ENCODE assay signal across 22 cellular contexts in the genomic region with DNA sequence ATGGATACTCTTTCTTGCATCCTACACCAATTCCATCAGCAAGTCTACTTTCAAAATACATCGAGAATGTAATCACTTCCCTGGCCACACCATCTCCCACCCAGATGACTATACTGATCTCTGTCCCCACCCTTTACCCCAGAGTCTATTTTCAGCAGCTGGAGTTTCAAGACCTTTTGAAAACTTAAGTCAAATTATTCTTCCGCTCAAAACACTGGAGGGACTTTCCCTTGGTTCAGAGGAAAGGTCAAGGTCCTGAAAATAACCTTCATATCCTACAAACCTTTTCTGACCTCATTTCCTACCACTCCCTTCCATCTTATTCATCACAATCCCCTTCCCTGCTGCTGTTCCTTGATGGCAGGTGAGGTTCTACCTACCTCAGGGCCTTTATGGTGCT. TPM values are rescaled to one million over a fixed set of nuclear protein-coding genes. Genes with fewer than 3 reads are reported as not detected.
DNase-seq lines count a peak whose midpoint lies in the region; ATAC-seq, FAIRE-seq and TF ChIP-seq lines count a peak whose summit lies in the region.
"Had no signal": no experiment of that assay in that cellular context is flagged by ENCODE, and none has a peak within 500 bp of the region (broad histone marks: within the 10 kb centered on the region; RNA-seq: fewer than 3 reads in every experiment).

No MANE protein-coding gene starts in this region.

- H3K36me3 Mint-ChIP-seq in osteocyte (ENCODE audit: unreplicated experiment), result no peaks in the 10 kb centered on the region
- H3K36me3 Mint-ChIP-seq: activated naive CD8-positive, alpha-beta T cell; immature natural killer cell; WTC11 had no signal

- peak overlapping the region; percentile 49; the same call in 1 of the 2 replicates for H3K4me2 ChIP-seq in GM12878 (ENCODE audit: control insufficient read depth, insufficient read depth)

- H4K20me1 ChIP-seq in GM12878 (ENCODE audit: control insufficient read depth, insufficient read depth), result no peaks in the 10 kb centered on the region

- CTCF ChIA-PET in GM12878 (lab: Yijun Ruan, JAX), result no interaction called here

- H3K4me1 ChIP-seq in GM12878 (ENCODE audit: control insufficient read depth, insufficient read depth, low read length), result peaks cover 10% of the 10 kb centered on the region
- H3K4me1 ChIP-seq: gastroesophageal sphincter, suprapubic skin had no signal

- H3K4me3 ChIP-seq in GM12878 (no peak overlapping the region), dorsolateral prefrontal cortex (no peak overlapping the region)
- H3K4me3 ChIP-seq: gastroesophageal sphincter, skin epidermis, suprapubic skin had no signal

- in situ Hi-C loops in GM12878 (cut with MboI), result no loop called here

- no peak overlapping the region for H3K9ac ChIP-seq in GM12878 (ENCODE audit: control insufficient read depth, insufficient read depth, low read length)

- SMC1A ChIA-PET in GM12878 (lab: Charles Lee; ENCODE audit: uncharacterized antibody, unreplicated experiment), result no interaction called here

- RAD21 ChIA-PET in GM12878 (lab: Charles Lee; ENCODE audit: unreplicated experiment), result no interaction called here

- peak; percentile 84 for ATAC-seq in GM18873 (IDR thresholded peaks at IDR 0.05; ENCODE audit: low FRiP score, unreplicated experiment)
- peak; percentile 85 for ATAC-seq in GM21447 (IDR thresholded peaks at IDR 0.05; ENCODE audit: unreplicated experiment)
- peak; percentile 92 for ATAC-seq in HG02884 (IDR thresholded peaks at IDR 0.05; ENCODE audit: unreplicated experiment)
- ATAC-seq in GM12878, result peak; percentile 79
- no peak for ATAC-seq in HG02840 (IDR thresholded peaks at IDR 0.05; ENCODE audit: low FRiP score, unreplicated experiment)
- ATAC-seq: gastroesophageal sphincter, WTC11 had no signal

- TF ChIP-seq CTCF in GM12878 (IDR thresholded peaks at IDR 0.05 in 2 of 3, conservative IDR thresholded peaks at IDR 0.05 in 1 of 3; ENCODE audit: control insufficient read depth in 2 of 3, extremely low read depth in 1 of 3, insufficient read depth in 1 of 3, low read depth in 3 of 3, low read length in 3 of 3) (no peak), osteocyte (IDR thresholded peaks at IDR 0.05) (no peak), dorsolateral prefrontal cortex (IDR thresholded peaks at IDR 0.05 in 54 of 56, conservative IDR thresholded peaks at IDR 0.05 in 2 of 56; ENCODE audit: low read depth in 1 of 56, partially characterized antibody in 56 of 56) (no peak)

- peaks cover 14% of the 10 kb centered on the region for H3K27me3 Mint-ChIP-seq in osteocyte (ENCODE audit: unreplicated experiment)

- no peak for TF ChIP-seq EP300 in GM12878 (IDR thresholded peaks at IDR 0.05; ENCODE audit: borderline replicate concordance in 1 of 2, control insufficient read depth in 1 of 2, low read depth in 2 of 2, low read length in 2 of 2)

- intact Hi-C loops in GM12878 (cut with micrococcal nuclease; ENCODE audit: unreplicated experiment) (no loop called here), dorsolateral prefrontal cortex (cut with DNase I) (no loop called here)

- no peaks in the 10 kb centered on the region for H3K79me2 ChIP-seq in GM12878 (ENCODE audit: control insufficient read depth, insufficient read depth, low read length)

- peak; percentile 81 for FAIRE-seq in GM12878 (lab: Jason Lieb, UNC)
- FAIRE-seq: G401.6 had no signal

- H3K27me3 ChIP-seq in GM12878 (replicated peaks in 1 of 2; ENCODE audit: control insufficient read depth in 2 of 2, insufficient read depth in 2 of 2, low read length in 1 of 2) (no peaks in the 10 kb centered on the region), dorsolateral prefrontal cortex (peaks cover 0 to 4% (median 0%) of the 10 kb centered on the region in 45 donors)
- H3K27me3 ChIP-seq: gastroesophageal sphincter, neutrophil, suprapubic skin had no signal

- BruUV-seq in GM12878 (replicated peaks; lab: Mats Ljungman, UMichigan), result no TSS peak

- peak overlapping the region; percentile 19; the same call in 1 of the 2 replicates for H2AFZ ChIP-seq in GM12878 (ENCODE audit: control insufficient read depth, low read depth, low read length)

- H3K4me3 Mint-ChIP-seq in osteocyte (ENCODE audit: unreplicated experiment), result no peak overlapping the region
- H3K4me3 Mint-ChIP-seq: activated naive CD8-positive, alpha-beta T cell; endodermal cell; immature natural killer cell; WTC11 had no signal

- TF ChIP-seq RAD21 in GM12878 (IDR thresholded peaks at IDR 0.05; ENCODE audit: insufficient read depth, low read depth, low read length), result no peak

- no peak overlapping the region for H3K27ac Mint-ChIP-seq in osteocyte (ENCODE audit: unreplicated experiment)
- H3K27ac Mint-ChIP-seq: activated naive CD8-positive, alpha-beta T cell; endodermal cell; immature natural killer cell; WTC11 had no signal

- peaks cover 16% of the 10 kb centered on the region for H3K9me3 Mint-ChIP-seq in osteocyte (ENCODE audit: unreplicated experiment)

- H3K36me3 ChIP-seq in GM12878 (ENCODE audit: control insufficient read depth in 2 of 2, insufficient read depth in 2 of 2, low read length in 1 of 2), result no peaks in the 10 kb centered on the region
- H3K36me3 ChIP-seq: gastroesophageal sphincter, neutrophil, suprapubic skin had no signal

- no peaks in the 10 kb centered on the region for H3K4me1 Mint-ChIP-seq in osteocyte (ENCODE audit: unreplicated experiment)
- H3K4me1 Mint-ChIP-seq: endodermal cell, immature natural killer cell, WTC11 had no signal

- no peak overlapping the region for H3K27ac ChIP-seq in GM12878 (ENCODE audit: control insufficient read depth, insufficient read depth)
- H3K27ac ChIP-seq in dorsolateral prefrontal cortex, result no peak overlapping the region
- H3K27ac ChIP-seq: C4-2B, gastroesophageal sphincter, neutrophil, skin epidermis, suprapubic skin had no signal

- TF ChIP-seq POLR2A in GM12878 (IDR thresholded peaks at IDR 0.05; ENCODE audit: low read depth, low read length), result no peak

- POLR2A ChIA-PET in GM12878 (lab: Charles Lee), result interaction anchor here (0.6 kb wide), 1 partner anchor 12 kb away, joined by 3 read pairs; no protein-coding TSS in a partner anchor

- 0% methylated on average over 2 of the region's 2 CpGs for WGBS in GM12878 (ENCODE audit: insufficient coverage, insufficient replicate concordance, low lambda C conversion rate, missing lambda C conversion rate)

- DNase-seq in GM12878 (ENCODE audit: low read depth, low spot score), result peak; percentile 48
- no peak for DNase-seq in osteocyte (ENCODE audit: extremely low spot score, unreplicated experiment)
- DNase-seq in NCI-H1694 (lab: John Stamatoyannopoulos, UW), result no peak
- DNase-seq in dorsolateral prefrontal cortex, result no peak
- DNase-seq: central memory CD4-positive, alpha-beta T cell; endodermal cell; immature natural killer cell; NCI-H1105 treated with DMSO at 0.1 percent for 48 hours; NCI-H510A had no signal

- no peaks in the 10 kb centered on the region; the same call in 2 of the 3 replicates for H3K9me3 ChIP-seq in GM12878 (replicated peaks; ENCODE audit: control insufficient read depth, insufficient read depth, low read length)
- H3K9me3 ChIP-seq: neutrophil had no signal

TF ChIP-seq in GM12878, 131 proteins besides CTCF, POLR2A, EP300 and RAD21 (continues in another document):
- TF ChIP-seq CREB1 (IDR thresholded peaks at IDR 0.05; ENCODE audit: low read depth) (0 out of 2 replicates have a peak, but pooled peaks have one; percentile 37), RUNX3 (IDR thresholded peaks at IDR 0.05; ENCODE audit: low read length) (peak; percentile 41; the same call in 1 of the 2 replicates), BMI1 (IDR thresholded peaks at IDR 0.05; ENCODE audit: borderline replicate concordance) (no peak), CBFB (IDR thresholded peaks at IDR 0.05; ENCODE audit: low read depth) (no peak), HDAC6 (IDR thresholded peaks at IDR 0.05; ENCODE audit: unreplicated experiment) (no peak), IKZF2 (IDR thresholded peaks at IDR 0.05) (peak; percentile 47 to 53; a peak in 3 of 4 replicates), KAT2A (conservative IDR thresholded peaks at IDR 0.05; ENCODE audit: control insufficient read depth, low read depth, low read length) (no peak), ZNF207 (IDR thresholded peaks at IDR 0.05; ENCODE audit: borderline replicate concordance) (no peak), NR2F1 (conservative IDR thresholded peaks at IDR 0.05) (peak; percentile 65), MYB (IDR thresholded peaks at IDR 0.05; ENCODE audit: borderline replicate concordance, low read depth, low read length) (no peak), JUND (IDR thresholded peaks at IDR 0.05; ENCODE audit: low read depth, low read length) (no peak), MXI1 (IDR thresholded peaks at IDR 0.05; ENCODE audit: low read depth, low read length) (no peak), RELA (IDR thresholded peaks at IDR 0.05; ENCODE audit: borderline replicate concordance, partially characterized antibody) (no peak)

RNA-seq across cellular contexts. Expression of a gene that starts 58.8 kb away (rescaled TPM):
- total RNA-seq in GM12878 (2013; cell fraction: nucleolus; rRNA removed), result not detected in 2 replicates
- total RNA-seq in GM12878 (2014; rRNA removed), result not detected in 2 replicates
- not detected in 2 replicates for total RNA-seq in GM12878 (2014; rRNA removed; fragmentation: Illumina TruSeq; extraction: Trizol)
- total RNA-seq in GM12878 (2021), result not detected in 2 replicates
- polyA plus RNA-seq in GM12878 (2011; ENCODE audit: low read depth), result not detected
- polyA plus RNA-seq in GM12878 (2011; rRNA removed), result not detected in 2 replicates
- not detected in 2 replicates for polyA plus RNA-seq in GM12878 (2011; cell fraction: cytosol; rRNA removed)
- not detected in 2 replicates for polyA plus RNA-seq in GM12878 (2011; cell fraction: nucleus; rRNA removed)
- polyA plus RNA-seq in GM12878 (2012), result 0.08 TPM in 1 of 2 replicates, not detected in the other
- polyA plus RNA-seq in GM12878 (2014; fragmentation: Illumina TruSeq; extraction: Trizol), result not detected in 2 replicates
- polyA plus RNA-seq in GM12878 (2014; fragmentation: Nextera tagmentation; extraction: Ambion mirVana), result not detected
- polyA plus RNA-seq in GM12878 (2014; rRNA removed), result not detected in 2 replicates
- polyA plus RNA-seq in GM12878 (2016; fragmentation: Nextera tagmentation; extraction: Ambion mirVana), result not detected
- polyA minus RNA-seq in GM12878 (2011; rRNA and poly(A)+ RNA removed), result not detected in 2 replicates
- polyA minus RNA-seq in GM12878 (2011; cell fraction: cytosol; rRNA and poly(A)+ RNA removed), result not detected in 2 replicates
- not detected in 2 replicates for polyA minus RNA-seq in GM12878 (2011; cell fraction: nucleus; rRNA and poly(A)+ RNA removed)
- total RNA-seq in osteocyte, result 1.8 and 2.1 TPM in 2 replicates
- total RNA-seq in dorsolateral prefrontal cortex, result 10 to 100 TPM in 14 of 120 experiments, 1 to 10 TPM in 106; 3.0 to 20.3 (median 7.9) TPM
- total RNA-seq: mesenteric fat pad had no signal
